Comparison of ENCODE assay signal across 11 cellular contexts in the genomic region with DNA sequence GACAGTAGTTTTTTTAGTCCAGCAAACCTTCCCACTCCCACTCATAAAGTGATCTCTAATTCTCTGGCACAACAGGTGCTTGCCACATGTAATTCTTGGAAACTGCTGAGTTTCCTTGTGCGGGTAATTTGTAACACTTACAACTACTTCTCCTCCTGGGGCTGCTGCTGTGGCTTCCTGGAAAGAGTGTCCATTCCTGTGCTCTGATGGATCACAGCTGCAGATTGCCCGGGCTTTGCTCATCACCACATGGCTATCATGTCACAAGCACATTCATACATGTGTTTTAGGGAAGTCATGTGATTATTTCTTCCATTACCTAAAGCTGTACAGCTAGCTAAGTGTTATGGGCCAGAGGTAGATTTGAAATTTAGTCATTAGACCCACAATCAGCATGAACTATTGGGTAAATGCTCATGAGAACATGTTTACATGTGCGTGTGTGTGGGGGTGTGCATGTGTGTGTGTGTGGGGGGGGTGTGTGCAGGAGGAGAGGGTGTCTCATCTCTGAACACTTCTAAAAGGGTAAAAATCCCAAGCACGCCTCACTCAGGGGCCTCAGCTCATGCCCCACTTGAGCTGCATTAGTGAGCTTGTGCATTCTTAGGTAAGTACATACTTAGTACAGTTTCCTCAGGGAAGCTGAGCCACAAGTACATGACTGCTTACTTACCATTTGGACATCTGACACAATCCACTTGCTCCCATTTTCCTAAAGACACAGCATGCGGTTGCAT.
A peak's percentile ranks its signal among the peaks of the same experiment; 100 is the strongest.
DNase-seq lines count a peak whose midpoint lies in the region; ATAC-seq, FAIRE-seq and TF ChIP-seq lines count a peak whose summit lies in the region.
"Had no signal": no experiment of that assay in that cellular context is flagged by ENCODE, and none has a peak within 500 bp of the region (broad histone marks: within the 10 kb centered on the region; RNA-seq: fewer than 3 reads in every experiment).

No MANE protein-coding gene starts in this region.

- 27 to 30% methylated on average over 5 of the region's 5 CpGs for WGBS in GM23248 (ENCODE audit: low coverage in 1 of 2, low lambda C conversion rate in 2 of 2, missing lambda C conversion rate in 2 of 2), 2 experiments

- FAIRE-seq in frontal cortex (lab: Jason Lieb, UNC), result no peak

- H3K36me3 ChIP-seq in BJ (ENCODE audit: control insufficient read depth, insufficient read depth, low read length) (no peaks in the 10 kb centered on the region), GM23248 (ENCODE audit: low read depth) (no peaks in the 10 kb centered on the region), left lung (no peaks in the 10 kb centered on the region)
- H3K36me3 ChIP-seq: thyroid gland had no signal

- H3K9ac ChIP-seq in GM23248, result no peak overlapping the region

- no peaks in the 10 kb centered on the region for H3K9me2 ChIP-seq in GM23248 (ENCODE audit: insufficient read depth)

- H3K27ac ChIP-seq in GM23248 (peak overlapping the region; percentile 45), angular gyrus (ENCODE audit: low read depth, low read length) (peak overlapping the region; percentile 51), left lung (peak overlapping the region; percentile 47 to 69)
- H3K27ac ChIP-seq: thyroid gland had no signal

- DNase-seq in BJ (ENCODE audit: low read depth), result peak; percentile 92
- peak; percentile 96 for DNase-seq in GM23248
- DNase-seq in left lung, result no peak
- no peak for DNase-seq in NCI-H1436 treated with DMSO at 0.1 percent for 48 hours (lab: John Stamatoyannopoulos, UW)
- DNase-seq in NCI-H1105 treated with DMSO at 0.1 percent for 48 hours (lab: John Stamatoyannopoulos, UW), result no peak
- no peak for DNase-seq in activated gamma-delta T cell (lab: John Stamatoyannopoulos, UW)
- DNase-seq in frontal cortex (ENCODE audit: low spot score in 2 of 2), result no peak
- DNase-seq: activated CD8-positive, alpha-beta memory T cell treated with anti-CD3 and anti-CD28 coated beads, Interleukin-2, amount 50 U/mL, for 4 hours; naive thymus-derived CD4-positive, alpha-beta T cell had no signal

- H3K4me1 ChIP-seq in GM23248 (ENCODE audit: insufficient read depth) (peaks cover 30% of the 10 kb centered on the region), left lung (peaks cover 3 to 15% of the 10 kb centered on the region in 2 donors)
- H3K4me1 ChIP-seq: thyroid gland had no signal

- intact Hi-C loops in left lung (cut with DNase I), result no loop called here

- no peak overlapping the region for H3K4me3 ChIP-seq in BJ (ENCODE audit: low read depth, low read length)
- H3K4me3 ChIP-seq in GM23248, result no peak overlapping the region
- H3K4me3 ChIP-seq in left lung, result no peak overlapping the region
- H3K4me3 ChIP-seq: thyroid gland had no signal

- CTCF ChIA-PET in BJ (lab: Yijun Ruan, JAX), result interaction anchor here (1.0 to 1.7 kb wide), 2 partner anchors 10 to 11 kb away, joined by 4 to 7 read pairs; no protein-coding TSS in a partner anchor

- H4K20me1 ChIP-seq in GM23248 (ENCODE audit: insufficient read depth), result no peaks in the 10 kb centered on the region

- no peaks in the 10 kb centered on the region for H3K9me3 ChIP-seq in GM23248 (ENCODE audit: low read depth)
- no peaks in the 10 kb centered on the region for H3K9me3 ChIP-seq in left lung
- H3K9me3 ChIP-seq: thyroid gland had no signal

- peak overlapping the region; percentile 31 for H3K4me2 ChIP-seq in GM23248 (ENCODE audit: unreplicated experiment)

- in situ Hi-C loops in GM23248 (cut with MboI), result no loop called here

- peak; percentile 80 for ATAC-seq in left lung
- ATAC-seq: naive thymus-derived CD4-positive, alpha-beta T cell had no signal

- no peaks in the 10 kb centered on the region for H3K79me2 ChIP-seq in GM23248 (ENCODE audit: insufficient read depth)

- H2AFZ ChIP-seq in GM23248, result no peak overlapping the region

- POLR2A ChIA-PET in BJ (lab: Charles Lee), result no interaction called here

- TF ChIP-seq CTCF in BJ (IDR thresholded peaks at IDR 0.05; ENCODE audit: insufficient read depth, low read depth, low read length) (no peak), left lung (IDR thresholded peaks at IDR 0.05) (no peak)

- peaks cover 30% of the 10 kb centered on the region for H3F3A ChIP-seq in GM23248 (ENCODE audit: insufficient read depth)

- H3K27me3 ChIP-seq in BJ (ENCODE audit: control insufficient read depth, insufficient read depth, low read length) (no peaks in the 10 kb centered on the region), GM23248 (replicated peaks; ENCODE audit: insufficient read depth) (no peaks in the 10 kb centered on the region), left lung (no peaks in the 10 kb centered on the region)
- H3K27me3 ChIP-seq: thyroid gland had no signal

Comparison
In these comparisons a context has a peak if more than half of its experiments do, and no peak if none do; other contexts are left out.
1. DNase-seq: peak in BJ (single experiment) and GM23248 (single experiment); none in left lung (0 of 2), NCI-H1436 treated with DMSO at 0.1 percent for 48 hours (single experiment), NCI-H1105 treated with DMSO at 0.1 percent for 48 hours (single experiment), activated gamma-delta T cell (single experiment) and frontal cortex (0 of 2).
2. Peak in every context shown above with its lines, with median percentiles within 50 percentile points of each other: H3K27ac ChIP-seq.